Comparison of ENCODE assay signal across 9 cellular contexts in the genomic region with DNA sequence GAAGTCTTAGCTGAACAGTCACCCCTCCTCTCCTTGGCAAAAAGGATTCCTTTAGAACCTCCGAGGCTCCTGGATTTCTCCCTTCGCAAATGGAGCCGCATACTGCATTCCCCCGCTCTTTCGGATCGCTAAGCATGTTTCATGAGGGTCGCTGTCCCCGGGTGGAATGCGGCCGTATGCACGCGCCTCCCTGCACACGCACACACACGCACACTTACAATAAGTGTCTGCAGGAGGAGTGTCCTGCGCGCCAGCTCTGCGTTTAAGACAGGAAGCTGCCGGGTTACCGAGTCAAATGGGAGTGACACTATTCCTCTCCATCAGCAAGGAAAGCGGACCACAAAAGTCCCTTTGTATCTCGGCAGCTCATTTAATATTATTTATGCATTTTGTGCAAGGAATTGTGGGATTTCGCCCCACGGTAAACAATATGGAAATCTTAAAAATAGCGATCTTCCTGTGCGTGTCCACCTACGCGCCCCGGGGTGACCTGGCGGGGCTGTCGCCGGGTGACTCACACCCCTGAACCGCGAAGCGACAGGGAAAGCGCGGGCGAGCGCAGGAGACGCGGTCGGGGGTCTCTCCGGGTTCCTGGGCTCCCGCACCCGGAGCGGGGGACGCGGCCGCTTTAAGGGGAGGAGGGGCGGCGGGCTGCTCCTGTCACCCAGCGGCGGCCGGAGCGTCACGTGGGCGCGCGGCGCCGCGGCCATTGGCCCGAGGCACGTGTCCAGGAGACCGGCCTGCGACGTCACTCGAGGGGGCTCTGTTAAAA. TPM values are rescaled to one million over a fixed set of nuclear protein-coding genes. Genes with fewer than 3 reads are reported as not detected.
DNase-seq lines count a peak whose midpoint lies in the region; ATAC-seq and TF ChIP-seq lines count a peak whose summit lies in the region.
"Had no signal": no experiment of that assay in that cellular context is flagged by ENCODE, and none has a peak within 500 bp of the region (broad histone marks: within the 10 kb centered on the region; RNA-seq: fewer than 3 reads in every experiment).

No MANE protein-coding gene starts in this region.

- CTCF ChIA-PET in A673 (lab: Charles Lee): no interaction called here

- peak overlapping the region; percentile 55 for H3K4me3 ChIP-seq in A673 (ENCODE audit: low read depth, low read length, poor library complexity, severe bottlenecking)
- peak overlapping the region; percentile 4 for H3K4me3 ChIP-seq in NT2/D1 (ENCODE audit: insufficient read length, low read depth)
- H3K4me3 ChIP-seq in coronary artery: peak overlapping the region; percentile 70
- H3K4me3 ChIP-seq in right lobe of liver: peak overlapping the region; percentile 25 to 50 (median 43)

- H3K27ac ChIP-seq in A673 (ENCODE audit: low read depth, low read length, poor library complexity, severe bottlenecking): no peak overlapping the region
- H3K27ac ChIP-seq in coronary artery: no peak overlapping the region
- H3K27ac ChIP-seq in right lobe of liver: no peak overlapping the region

- intact Hi-C loops in A673 (cut with micrococcal nuclease; ENCODE audit: unreplicated experiment) (no loop called here), right lobe of liver (cut with DNase I) (no loop called here)

- H3K36me3 ChIP-seq in A673 (ENCODE audit: insufficient read depth, low read length, poor library complexity, severe bottlenecking): no peaks in the 10 kb centered on the region
- no peaks in the 10 kb centered on the region for H3K36me3 ChIP-seq in NT2/D1 (ENCODE audit: insufficient read depth, insufficient read length, low read length)
- H3K36me3 ChIP-seq in right lobe of liver: no peaks in the 10 kb centered on the region

- ATAC-seq in right lobe of liver (peak; percentile 50 to 81 (median 76)), HG02840 (IDR thresholded peaks at IDR 0.05; ENCODE audit: low FRiP score, unreplicated experiment) (no peak)

- H3K4me1 ChIP-seq in A673 (ENCODE audit: insufficient read depth, low read length, poor library complexity, severe bottlenecking) (peaks cover 19% of the 10 kb centered on the region), NT2/D1 (ENCODE audit: insufficient read depth, insufficient read length) (peaks cover 15% of the 10 kb centered on the region), right lobe of liver (peaks cover 0 to 21% (median 0%) of the 10 kb centered on the region in 4 donors)

- BruUV-seq in A673 (replicated peaks; lab: Mats Ljungman, UMichigan): no TSS peak

- WGBS in right lobe of liver (ENCODE audit: insufficient coverage, low coverage, low lambda C conversion rate, missing lambda C conversion rate): under 1% methylated on average over 27 of the region's 67 CpGs

- peaks cover 96% of the 10 kb centered on the region for H3K27me3 ChIP-seq in A673 (replicated peaks; ENCODE audit: insufficient read depth, low read depth, low read length, poor library complexity)
- peaks cover 95% of the 10 kb centered on the region for H3K27me3 ChIP-seq in NT2/D1 (ENCODE audit: insufficient read depth, insufficient read length)
- H3K27me3 ChIP-seq in right lobe of liver: peaks cover 0 to 91% of the 10 kb centered on the region in 2 donors

- H3K9me3 ChIP-seq in A673 (ENCODE audit: low read depth, low read length, poor library complexity, severe bottlenecking) (no peaks in the 10 kb centered on the region), NT2/D1 (ENCODE audit: insufficient read depth, low read length) (no peaks in the 10 kb centered on the region), right lobe of liver (no peaks in the 10 kb centered on the region)

- no peak overlapping the region for H3K9ac ChIP-seq in NT2/D1 (ENCODE audit: insufficient read length, low read depth)

- no peak for TF ChIP-seq POLR2A in right lobe of liver (IDR thresholded peaks at IDR 0.05)

- DNase-seq in A673 (ENCODE audit: low spot score) (peak; percentile 83), GM10266 (ENCODE audit: extremely low spot score) (peak; percentile 70), NT2/D1 (ENCODE audit: low read depth, low spot score) (no peak), coronary artery (ENCODE audit: low spot score) (no peak), right lobe of liver (peak; percentile 54 to 78 (median 66)), T1000 (lab: John Stamatoyannopoulos, UW) (no peak)
- peak; percentile 28 to 52 for DNase-seq in stimulated activated CD4-positive, alpha-beta T cell treated with anti-CD3 and anti-CD28 coated beads, Interleukin-4, amount 100 ng/mL, for 4 hours

- POLR2A ChIA-PET in A673 (lab: Charles Lee; ENCODE audit: low non-redundant PET): no interaction called here

- TF ChIP-seq CTCF in A673 (conservative IDR thresholded peaks at IDR 0.05; ENCODE audit: low read depth, low read length): no peak
- TF ChIP-seq CTCF in GM10266 (IDR thresholded peaks at IDR 0.05; ENCODE audit: control insufficient read depth, insufficient read depth, low read depth, missing control alignments): no peak
- TF ChIP-seq CTCF in coronary artery (IDR thresholded peaks at IDR 0.05): no peak
- no peak for TF ChIP-seq CTCF in right lobe of liver (IDR thresholded peaks at IDR 0.05)

RNA-seq across cellular contexts. Expression of gene EN2, which starts 1.0 kb away (rescaled TPM):
- total RNA-seq in A673 (2021) (not detected in 2 replicates), right lobe of liver (not detected)
- total RNA-seq: glomerular endothelial cell had no signal

Comparison
In these comparisons a context has a peak if more than half of its experiments do, and no peak if none do; other contexts are left out.
1. DNase-seq: peak in A673 (single experiment), GM10266 (single experiment), right lobe of liver (3 of 3) and stimulated activated CD4-positive, alpha-beta T cell treated with anti-CD3 and anti-CD28 coated beads, Interleukin-4, amount 100 ng/mL, for 4 hours (2 of 2); none in NT2/D1 (single experiment), coronary artery (single experiment) and T1000 (single experiment).
2. H3K4me3 ChIP-seq: peak in every context shown above with its lines; median percentile 70 in coronary artery; 55 in A673; 43 in right lobe of liver; 4 in NT2/D1.